Comparison of ENCODE assay signal across 2 cellular contexts in genomic region chr13:33025220-33025744, GRCh38.
A peak's percentile ranks its signal among the peaks of the same experiment; 100 is the strongest.
TF ChIP-seq lines count a peak whose summit lies in the region.

No MANE protein-coding gene starts in this region.

TF ChIP-seq in HepG2, 621 proteins besides CTCF, POLR2A, EP300 and RAD21:
- TF ChIP-seq ZBTB40 (IDR thresholded peaks at IDR 0.05), result no peak; the same call in 1 of the 2 replicates
- TF ChIP-seq ZBTB40 (CRISPR knock-in tag; IDR thresholded peaks at IDR 0.05), result peak; percentile 94; the same call in 1 of the 2 replicates
- no peak for TF ChIP-seq ZNF775 (CRISPR knock-in tag; IDR thresholded peaks at IDR 0.05; ENCODE audit: borderline replicate concordance)
- TF ChIP-seq ZNF749 (CRISPR knock-in tag; IDR thresholded peaks at IDR 0.05; ENCODE audit: borderline replicate concordance), result no peak
TF ChIP-seq in HepG2: peak in this region for 1.

TF ChIP-seq in H1, 55 proteins besides CTCF, POLR2A, EP300 and RAD21:
- TF ChIP-seq MAX (IDR thresholded peaks at IDR 0.05) (peak; percentile 39; the same call in 1 of the 2 replicates), E2F6 (IDR thresholded peaks at IDR 0.05) (peak; percentile 15; the same call in 1 of the 2 replicates), BACH1 (IDR thresholded peaks at IDR 0.05; ENCODE audit: low read length) (no peak), TCF12 (IDR thresholded peaks at IDR 0.05; ENCODE audit: low read depth, low read length) (0 out of 2 replicates have a peak, but pooled peaks have one; percentile 31)
